13 cellular contexts compared by ENCODE assay signal in genomic region chr5:143986567-143987242, GRCh38.
A peak's percentile ranks its signal among the peaks of the same experiment; 100 is the strongest.
DNase-seq lines count a peak whose midpoint lies in the region; ATAC-seq and TF ChIP-seq lines count a peak whose summit lies in the region.
"Had no signal": no experiment of that assay in that cellular context is flagged by ENCODE, and none has a peak within 500 bp of the region (broad histone marks: within the 10 kb centered on the region; RNA-seq: fewer than 3 reads in every experiment).

No MANE protein-coding gene starts in this region.

- H3K27me3 Mint-ChIP-seq in nephron progenitor cell (ENCODE audit: low read depth, poor library complexity) = peaks cover 2% of the 10 kb centered on the region
- peaks cover 4% of the 10 kb centered on the region for H3K27me3 Mint-ChIP-seq in progenitor cell of endocrine pancreas

- CTCF ChIA-PET in PC-9 (lab: Charles Lee) = no interaction called here

- H3K4me3 Mint-ChIP-seq in nephron progenitor cell (no peak overlapping the region), progenitor cell of endocrine pancreas (ENCODE audit: low read depth) (no peak overlapping the region)
- H3K4me3 Mint-ChIP-seq: activated T-cell treated with anti-CD3 and anti-CD28 coated beads, Interleukin-2, amount 50 U/mL, for 4 hours; CD4-positive, CD25-positive, alpha-beta regulatory T cell had no signal

- H2AFZ ChIP-seq in PC-9 = no peak overlapping the region

- H3K36me3 Mint-ChIP-seq in nephron progenitor cell (ENCODE audit: low read depth) = no peaks in the 10 kb centered on the region
- H3K36me3 Mint-ChIP-seq in progenitor cell of endocrine pancreas (ENCODE audit: insufficient read depth) = no peaks in the 10 kb centered on the region
- H3K36me3 Mint-ChIP-seq: CD4-positive, CD25-positive, alpha-beta regulatory T cell had no signal

- H3K4me1 ChIP-seq in PC-9 (replicated peaks; ENCODE audit: insufficient read depth) = peaks cover 17% of the 10 kb centered on the region

- H3K4me1 Mint-ChIP-seq in nephron progenitor cell (peaks cover 10% of the 10 kb centered on the region), progenitor cell of endocrine pancreas (ENCODE audit: low read depth) (no peaks in the 10 kb centered on the region)

- H4K20me1 ChIP-seq in PC-9 (ENCODE audit: insufficient read depth) = no peaks in the 10 kb centered on the region

- H3F3A ChIP-seq in PC-9 (ENCODE audit: insufficient read depth, low read depth) = peaks cover 12% of the 10 kb centered on the region

- no TSS peak for BruUV-seq in PC-9 (replicated peaks; lab: Mats Ljungman, UMichigan)

- intact Hi-C loops in PC-9 (cut with micrococcal nuclease; ENCODE audit: unreplicated experiment) = no loop called here

- 0 out of 2 replicates have a peak, but pooled peaks cover 3% of the 10 kb centered on the region for H3K9me3 ChIP-seq in PC-9 (ENCODE audit: insufficient read depth, low read depth)

- H3K27me3 ChIP-seq in PC-9 (ENCODE audit: insufficient read depth, low read depth) = no peaks in the 10 kb centered on the region

- H3K4me3 ChIP-seq in PC-9 = no peak overlapping the region

- no peaks in the 10 kb centered on the region for H3K79me2 ChIP-seq in PC-9 (ENCODE audit: low read depth)

- H3K27ac Mint-ChIP-seq in nephron progenitor cell = peak overlapping the region; percentile 41
- no peak overlapping the region for H3K27ac Mint-ChIP-seq in progenitor cell of endocrine pancreas
- H3K27ac Mint-ChIP-seq: CD4-positive, CD25-positive, alpha-beta regulatory T cell had no signal

- H3K9me2 ChIP-seq in PC-9 (ENCODE audit: insufficient read depth) = no peaks in the 10 kb centered on the region

- peak; percentile 91 for DNase-seq in EH (ENCODE audit: low read depth)
- no peak for DNase-seq in PC-9
- DNase-seq in fibroblast of gingiva (ENCODE audit: low read depth) = peak; percentile 27
- no peak for DNase-seq in nephron progenitor cell
- DNase-seq in cortex of kidney (lab: John Stamatoyannopoulos, UW) = no peak
- DNase-seq in NOMO-1 treated with dmso at 0.1 percent for 144 hours (lab: John Stamatoyannopoulos, UW; ENCODE audit: unreplicated experiment) = no peak
- DNase-seq in progenitor cell of endocrine pancreas (ENCODE audit: low spot score, unreplicated experiment) = no peak
- DNase-seq: activated T-cell treated with anti-CD3 and anti-CD28 coated beads, Interleukin-2, amount 50 U/mL, for 4 hours; CD4-positive, CD25-positive, alpha-beta regulatory T cell; KG1; kidney had no signal

- H3K36me3 ChIP-seq in PC-9 (ENCODE audit: low read depth) = no peaks in the 10 kb centered on the region

- H3K9me3 Mint-ChIP-seq in nephron progenitor cell = no peaks in the 10 kb centered on the region
- H3K9me3 Mint-ChIP-seq in progenitor cell of endocrine pancreas (ENCODE audit: low read depth) = no peaks in the 10 kb centered on the region
- H3K9me3 Mint-ChIP-seq: activated T-cell treated with anti-CD3 and anti-CD28 coated beads, Interleukin-2, amount 50 U/mL, for 4 hours had no signal

- TF ChIP-seq CTCF in PC-9 (conservative IDR thresholded peaks at IDR 0.05) (no peak), nephron progenitor cell (IDR thresholded peaks at IDR 0.05) (no peak), progenitor cell of endocrine pancreas (IDR thresholded peaks at IDR 0.05; ENCODE audit: unreplicated experiment) (no peak)

- POLR2A ChIA-PET in PC-9 (lab: Charles Lee; ENCODE audit: unreplicated experiment) = no interaction called here

- H3K27ac ChIP-seq in PC-9 = no peak overlapping the region

- ATAC-seq in GM18858 (IDR thresholded peaks at IDR 0.05; ENCODE audit: unreplicated experiment) = no peak
- ATAC-seq: activated T-cell treated with anti-CD3 and anti-CD28 coated beads, Interleukin-2, amount 50 U/mL, for 4 hours; esophagus mucosa had no signal

- 0 out of 2 replicates have a peak overlapping the region, but pooled peaks have one; percentile 10 for H3K4me2 ChIP-seq in PC-9

Comparison
In these comparisons a context has a peak if more than half of its experiments do, and no peak if none do; other contexts are left out.
1. DNase-seq: peak in EH (single experiment) and fibroblast of gingiva (single experiment); none in PC-9 (0 of 2), nephron progenitor cell (single experiment), cortex of kidney (single experiment), NOMO-1 treated with dmso at 0.1 percent for 144 hours (single experiment) and progenitor cell of endocrine pancreas (single experiment).